Comparison of ENCODE assay signal across 9 cellular contexts in genomic region chr11:250740-251299, GRCh38. TPM values are rescaled to one million over a fixed set of nuclear protein-coding genes. Genes with fewer than 3 reads are reported as not detected.
DNase-seq lines count a peak whose midpoint lies in the region; ATAC-seq and TF ChIP-seq lines count a peak whose summit lies in the region.
"Had no signal": no experiment of that assay in that cellular context is flagged by ENCODE, and none has a peak within 500 bp of the region (broad histone marks: within the 10 kb centered on the region; RNA-seq: fewer than 3 reads in every experiment).

No MANE protein-coding gene starts in this region.

- H3K4me1 Mint-ChIP-seq in chondrocyte (ENCODE audit: low read depth): no peaks in the 10 kb centered on the region

- H3K36me3 Mint-ChIP-seq in chondrocyte (ENCODE audit: low read depth): peaks cover 40% of the 10 kb centered on the region

- TF ChIP-seq CTCF in LNCAP (IDR thresholded peaks at IDR 0.05): peak; percentile 64
- peak; percentile 82 for TF ChIP-seq CTCF in chondrocyte (IDR thresholded peaks at IDR 0.05)

- no peaks in the 10 kb centered on the region for H3K27me3 Mint-ChIP-seq in chondrocyte (ENCODE audit: low read depth)

- ATAC-seq in GM21723 (IDR thresholded peaks at IDR 0.05; ENCODE audit: unreplicated experiment) (no peak), HG03025 (IDR thresholded peaks at IDR 0.05; ENCODE audit: low FRiP score, unreplicated experiment) (no peak)

- DNase-seq in DMS53 (lab: John Stamatoyannopoulos, UW) (peak; percentile 81), chondrocyte (ENCODE audit: low spot score) (no peak), lung microvascular endothelial cell (ENCODE audit: low read depth in 2 of 2) (peak; percentile 68 to 76)
- DNase-seq in activated CD4-positive, alpha-beta T cell treated with anti-CD3 and anti-CD28 coated beads for 1 hour: peak; percentile 74
- DNase-seq in stimulated activated CD8-positive, alpha-beta memory T cell treated with anti-CD3 and anti-CD28 coated beads, Interleukin-4, amount 100 ng/mL, for 1 hour (ENCODE audit: low read depth in 2 of 2, low spot score in 1 of 2): peak; percentile 68 to 72

- H3K4me3 Mint-ChIP-seq in chondrocyte (ENCODE audit: unreplicated experiment): no peak overlapping the region

- H3K9me3 Mint-ChIP-seq in chondrocyte (ENCODE audit: low read depth): no peaks in the 10 kb centered on the region

- no peak overlapping the region for H3K27ac Mint-ChIP-seq in chondrocyte (ENCODE audit: unreplicated experiment)

RNA-seq across cellular contexts. Expression of gene PSMD13, which starts 14.0 kb away (rescaled TPM):
- total RNA-seq in chondrocyte (103 to 122 TPM (median 104 TPM) in 3 replicates), lung microvascular endothelial cell (141 and 161 TPM in 2 replicates)

RNA-seq across cellular contexts. Expression of gene SIRT3, which starts 14.7 kb away (rescaled TPM):
- total RNA-seq in chondrocyte (14.5 to 20.9 TPM (median 18.5 TPM) in 3 replicates), lung microvascular endothelial cell (6.0 and 6.8 TPM in 2 replicates)

RNA-seq across cellular contexts. Expression of gene NLRP6, which starts 27.4 kb away (rescaled TPM):
- total RNA-seq in chondrocyte (not detected in 3 replicates), lung microvascular endothelial cell (not detected in 2 replicates)
- total RNA-seq: SJSA1 had no signal

RNA-seq across cellular contexts. Expression of gene PGGHG, which starts 38.1 kb away (rescaled TPM):
- 35.6 to 49.5 TPM (median 49.4 TPM) in 3 replicates for total RNA-seq in chondrocyte
- total RNA-seq in lung microvascular endothelial cell: 7.6 and 10.1 TPM in 2 replicates

RNA-seq across cellular contexts. Expression of gene RIC8A, which starts 43.3 kb away (rescaled TPM):
- total RNA-seq in chondrocyte (107 to 130 TPM (median 124 TPM) in 3 replicates), lung microvascular endothelial cell (122 and 160 TPM in 2 replicates)
